In the genomic region with DNA sequence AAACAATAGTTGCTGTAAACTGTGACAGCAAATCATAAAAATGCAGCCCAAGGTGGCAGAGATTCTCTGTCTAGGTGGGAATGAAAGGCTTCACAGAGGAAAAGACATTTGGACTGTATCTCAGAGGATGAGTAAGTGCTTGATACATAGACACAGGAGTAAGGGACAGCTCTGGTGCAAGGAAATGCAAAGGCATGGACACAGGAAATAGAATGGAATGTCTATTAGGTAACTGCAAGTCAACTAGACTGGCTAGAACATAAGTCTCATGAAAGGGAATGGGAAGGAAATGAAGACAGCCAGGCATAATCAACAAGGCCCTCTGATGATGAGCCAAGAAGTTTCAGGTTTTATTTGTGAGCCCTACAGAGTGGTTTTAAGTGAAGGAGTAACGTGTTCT, we compare ENCODE assay signal across 20 cellular contexts.
DNase-seq lines count a peak whose midpoint lies in the region; ATAC-seq and TF ChIP-seq lines count a peak whose summit lies in the region.
"Had no signal": no experiment of that assay in that cellular context is flagged by ENCODE, and none has a peak within 500 bp of the region (broad histone marks: within the 10 kb centered on the region; RNA-seq: fewer than 3 reads in every experiment).

No MANE protein-coding gene starts in this region.

- DNase-seq in Calu3: no peak
- peak; percentile 60 for DNase-seq in NCI-H226
- DNase-seq in epithelial cell of esophagus (ENCODE audit: low read depth): peak; percentile 32
- DNase-seq in mesenchymal stem cell: peak; percentile 79
- no peak for DNase-seq in NOMO-1 treated with dmso at 0.1 percent for 144 hours (lab: John Stamatoyannopoulos, UW; ENCODE audit: unreplicated experiment)
- no peak for DNase-seq in COR-L47 (lab: John Stamatoyannopoulos, UW)
- DNase-seq in NCI-H748 treated with DMSO at 0.1 percent for 48 hours (lab: John Stamatoyannopoulos, UW): no peak
- DNase-seq: activated CD4-positive, alpha-beta T cell treated with anti-CD3 and anti-CD28 coated beads, Interleukin-2, amount 10 ng/mL, durations not matched to agents 24 days and 14 days; activated CD8-positive, alpha-beta memory T cell treated with anti-CD3 and anti-CD28 coated beads, Interleukin-2, amount 50 U/mL, for 48 hours; activated gamma-delta T cell; amygdala; GOT3; NCI-H146; NCI-H2171 treated with DMSO at 0.1 percent for 48 hours; ovary; stimulated activated CD4-positive, alpha-beta T cell treated with anti-CD3 and anti-CD28 coated beads, Interleukin-4, amount 100 ng/mL, for 24 hours; SW 1271 had no signal

- no peak overlapping the region for H3K4me2 ChIP-seq in mesenchymal stem cell (ENCODE audit: low read length, poor library complexity, severe bottlenecking)

- H2AK5ac ChIP-seq in mesenchymal stem cell (ENCODE audit: low read length, severe bottlenecking): peak overlapping the region; percentile 16

- no peak overlapping the region for H3K23ac ChIP-seq in mesenchymal stem cell (ENCODE audit: low read length in 2 of 2)

- peaks cover 4% of the 10 kb centered on the region for H3K4me1 ChIP-seq in mesenchymal stem cell (ENCODE audit: control insufficient read depth, insufficient read depth, low read depth, low read length)

- intact Hi-C loops in Calu3 (cut with micrococcal nuclease; ENCODE audit: unreplicated experiment): no loop called here

- H3K4me3 ChIP-seq in epithelial cell of esophagus (ENCODE audit: low read length) (no peak overlapping the region), mesenchymal stem cell (ENCODE audit: insufficient read depth in 1 of 2, low read depth in 1 of 2, low read length in 2 of 2) (no peak overlapping the region)
- H3K4me3 ChIP-seq: ovary, skin epidermis had no signal

- H3K4me3 Mint-ChIP-seq in Calu3 (ENCODE audit: low read depth, unreplicated experiment): no peak overlapping the region
- H3K4me3 Mint-ChIP-seq: activated CD4-positive, alpha-beta T cell treated with anti-CD3 and anti-CD28 coated beads, Interleukin-2, amount 10 ng/mL, durations not matched to agents 24 days and 14 days had no signal

- H3K9me3 Mint-ChIP-seq in Calu3 (ENCODE audit: low read depth, unreplicated experiment): no peaks in the 10 kb centered on the region
- H3K9me3 Mint-ChIP-seq: activated CD4-positive, alpha-beta T cell treated with anti-CD3 and anti-CD28 coated beads, Interleukin-2, amount 10 ng/mL, durations not matched to agents 24 days and 14 days had no signal

- CTCF ChIA-PET in Calu3 (lab: Charles Lee): no interaction called here

- no peaks in the 10 kb centered on the region for H3K27me3 Mint-ChIP-seq in Calu3 (ENCODE audit: unreplicated experiment)
- H3K27me3 Mint-ChIP-seq: activated CD4-positive, alpha-beta T cell treated with anti-CD3 and anti-CD28 coated beads, Interleukin-2, amount 10 ng/mL, durations not matched to agents 24 days and 14 days had no signal

- H3K14ac ChIP-seq in mesenchymal stem cell (ENCODE audit: low read length in 2 of 2): no peak overlapping the region

- no TSS peak for BruUV-seq in Calu3 (replicated peaks; lab: Mats Ljungman, UMichigan)

- H2AFZ ChIP-seq in mesenchymal stem cell (ENCODE audit: low read depth, low read length): no peak overlapping the region

- WGBS in mesenchymal stem cell: 49% methylated on average over 1 of the region's 1 CpG

- peak overlapping the region; percentile 26 for H3K27ac Mint-ChIP-seq in Calu3 (ENCODE audit: unreplicated experiment)
- H3K27ac Mint-ChIP-seq: activated CD4-positive, alpha-beta T cell treated with anti-CD3 and anti-CD28 coated beads, Interleukin-2, amount 10 ng/mL, durations not matched to agents 24 days and 14 days had no signal

- no peak overlapping the region for H3K9ac ChIP-seq in mesenchymal stem cell (ENCODE audit: low read length)

- H3K36me3 ChIP-seq in mesenchymal stem cell (ENCODE audit: control insufficient read depth in 1 of 2, insufficient read depth in 2 of 2, low read depth in 1 of 2, low read length in 2 of 2): no peaks in the 10 kb centered on the region
- H3K36me3 ChIP-seq: ovary had no signal

- H3K27ac ChIP-seq in mesenchymal stem cell (ENCODE audit: low read length, poor library complexity, severe bottlenecking): peak overlapping the region; percentile 69
- H3K27ac ChIP-seq: ovary had no signal

- no peak overlapping the region for H2BK120ac ChIP-seq in mesenchymal stem cell (ENCODE audit: low read depth, low read length)

- TF ChIP-seq CTCF in Calu3 (IDR thresholded peaks at IDR 0.05; ENCODE audit: unreplicated experiment) (no peak), epithelial cell of esophagus (IDR thresholded peaks at IDR 0.05; ENCODE audit: insufficient read depth, low read depth, low read length, missing control alignments) (no peak)

- H2BK5ac ChIP-seq in mesenchymal stem cell (ENCODE audit: low read depth, low read length, poor library complexity, severe bottlenecking): no peak overlapping the region

- H3K36me3 Mint-ChIP-seq in Calu3 (ENCODE audit: insufficient read depth, unreplicated experiment): no peaks in the 10 kb centered on the region

- no peak overlapping the region for H3K4ac ChIP-seq in mesenchymal stem cell (ENCODE audit: low read depth in 1 of 2, low read length in 2 of 2)

- no peak overlapping the region for H4K8ac ChIP-seq in mesenchymal stem cell (ENCODE audit: low read length)

- no peaks in the 10 kb centered on the region for H3K27me3 ChIP-seq in mesenchymal stem cell (ENCODE audit: control insufficient read depth in 1 of 2, insufficient read depth in 1 of 2, low read length in 2 of 2)
- H3K27me3 ChIP-seq: ovary had no signal

- no peaks in the 10 kb centered on the region for H3K9me3 ChIP-seq in mesenchymal stem cell (ENCODE audit: control insufficient read depth, low read length)
- H3K9me3 ChIP-seq: ovary had no signal

- H3K4me1 Mint-ChIP-seq in Calu3 (ENCODE audit: low read depth, unreplicated experiment): peaks cover 22% of the 10 kb centered on the region
- H3K4me1 Mint-ChIP-seq: activated CD4-positive, alpha-beta T cell treated with anti-CD3 and anti-CD28 coated beads, Interleukin-2, amount 10 ng/mL, durations not matched to agents 24 days and 14 days had no signal

- no peak overlapping the region for H2BK12ac ChIP-seq in mesenchymal stem cell (ENCODE audit: low read length in 2 of 2)

- no peak overlapping the region for H2BK15ac ChIP-seq in mesenchymal stem cell (ENCODE audit: low read depth, poor library complexity, severe bottlenecking)

- H3K18ac ChIP-seq in mesenchymal stem cell (ENCODE audit: low read depth in 1 of 2, low read length in 2 of 2): no peak overlapping the region

- H3K79me1 ChIP-seq in mesenchymal stem cell (replicated peaks; ENCODE audit: low read length, poor library complexity, severe bottlenecking): no peaks in the 10 kb centered on the region

- ATAC-seq in HG02852 (IDR thresholded peaks at IDR 0.05; ENCODE audit: unreplicated experiment): no peak
- ATAC-seq: Panc1 had no signal

- no peak overlapping the region for H4K91ac ChIP-seq in mesenchymal stem cell (ENCODE audit: low read length)

Comparison
In these comparisons a context has a peak if more than half of its experiments do, and no peak if none do; other contexts are left out.
1. DNase-seq: peak in NCI-H226 (single experiment), epithelial cell of esophagus (single experiment) and mesenchymal stem cell (single experiment); none in Calu3 (single experiment), NOMO-1 treated with dmso at 0.1 percent for 144 hours (single experiment), COR-L47 (single experiment) and NCI-H748 treated with DMSO at 0.1 percent for 48 hours (single experiment).